In genomic region chr1:201984446-201984845, GRCh38 we compare ENCODE assay signal across 13 cellular contexts. TPM values are rescaled to one million over a fixed set of nuclear protein-coding genes. Genes with fewer than 3 reads are reported as not detected.
DNase-seq lines count a peak whose midpoint lies in the region; ATAC-seq, FAIRE-seq and TF ChIP-seq lines count a peak whose summit lies in the region.
"Had no signal": no experiment of that assay in that cellular context is flagged by ENCODE, and none has a peak within 500 bp of the region (broad histone marks: within the 10 kb centered on the region; RNA-seq: fewer than 3 reads in every experiment).

No MANE protein-coding gene starts in this region.

- H3K27ac ChIP-seq in VCaP (peak overlapping the region; percentile 91; the same call in 1 of the 2 replicates), keratinocyte (ENCODE audit: control insufficient read depth, insufficient read depth, low read length) (no peak overlapping the region), WERI-Rb-1 (no peak overlapping the region; the same call in 1 of the 2 replicates)

- peaks cover 23 to 28% of the 10 kb centered on the region in 2 donors for H3K4me1 Mint-ChIP-seq in natural killer cell
- H3K4me1 Mint-ChIP-seq in natural killer cell treated with Interleukin-12 subunit alpha and Interleukin-12 subunit beta and Interleukin-15 and Interleukin-18, amount 100 ng/mL, for 72 hours (ENCODE audit: low read depth in 2 of 2) = peaks cover 23 to 29% of the 10 kb centered on the region in 2 donors

- peak overlapping the region; percentile 38 for H3K4me2 ChIP-seq in keratinocyte (ENCODE audit: control insufficient read depth, extremely low read depth, insufficient read depth, low read depth, low read length)

- H3K36me3 ChIP-seq in keratinocyte (ENCODE audit: control insufficient read depth in 2 of 2, extremely low read depth in 1 of 2, insufficient read depth in 2 of 2, low read length in 2 of 2) (peaks cover 2 to 7% of the 10 kb centered on the region in 2 experiments), WERI-Rb-1 (peaks cover 48% of the 10 kb centered on the region)

- DNase-seq in natural killer cell = no peak
- DNase-seq in natural killer cell treated with Interleukin-12 subunit alpha and Interleukin-12 subunit beta and Interleukin-15 and Interleukin-18, amount 100 ng/mL, for 72 hours (ENCODE audit: low spot score) = no peak
- no peak for DNase-seq in keratinocyte (ENCODE audit: low read depth, low spot score)
- DNase-seq in WERI-Rb-1 = no peak
- no peak for DNase-seq in NCI-H510A treated with DMSO at 0.1 percent for 48 hours (lab: John Stamatoyannopoulos, UW)
- DNase-seq: AML-193, NCI-H1092 treated with DMSO at 0.1 percent for 48 hours, testis had no signal

- dilution Hi-C loops in keratinocyte (cut with MboI; ENCODE audit: extremely low pct_ligation_motif_present, low sequenced_read_pairs) = no loop called here

- no peak overlapping the region for H2AFZ ChIP-seq in keratinocyte (ENCODE audit: control insufficient read depth, low read length)

- H3K27me3 ChIP-seq in keratinocyte (ENCODE audit: control insufficient read depth, extremely low read depth, insufficient read depth, low read length) = no peaks in the 10 kb centered on the region
- H3K27me3 ChIP-seq in WERI-Rb-1 (ENCODE audit: insufficient read depth, low read depth, severe bottlenecking) = no peaks in the 10 kb centered on the region
- H3K27me3 ChIP-seq: ascending aorta, testis had no signal

- TF ChIP-seq CTCF in natural killer cell (IDR thresholded peaks at IDR 0.05) = no peak
- no peak for TF ChIP-seq CTCF in VCaP (conservative IDR thresholded peaks at IDR 0.05)
- TF ChIP-seq CTCF in keratinocyte (optimal IDR thresholded peaks at IDR 0.05 in 1 of 3, IDR thresholded peaks at IDR 0.05 in 1 of 3, conservative IDR thresholded peaks at IDR 0.05 in 1 of 3; ENCODE audit: extremely low read depth in 1 of 3, insufficient read depth in 2 of 3, low read length in 3 of 3) = no peak
- TF ChIP-seq CTCF in WERI-Rb-1 (IDR thresholded peaks at IDR 0.05; ENCODE audit: low read depth, low read length) = no peak

- H3K4me3 Mint-ChIP-seq in natural killer cell = peak overlapping the region; percentile 95
- H3K4me3 Mint-ChIP-seq in natural killer cell treated with Interleukin-12 subunit alpha and Interleukin-12 subunit beta and Interleukin-15 and Interleukin-18, amount 100 ng/mL, for 72 hours = no peak overlapping the region

- no peaks in the 10 kb centered on the region for H3K27me3 Mint-ChIP-seq in natural killer cell (ENCODE audit: low read depth in 2 of 2)
- H3K27me3 Mint-ChIP-seq in natural killer cell treated with Interleukin-12 subunit alpha and Interleukin-12 subunit beta and Interleukin-15 and Interleukin-18, amount 100 ng/mL, for 72 hours = no peaks in the 10 kb centered on the region

- H3K79me2 ChIP-seq in keratinocyte (ENCODE audit: control insufficient read depth, insufficient read depth, low read length) = peaks cover 39% of the 10 kb centered on the region

- no peaks in the 10 kb centered on the region for H4K20me1 ChIP-seq in keratinocyte (ENCODE audit: control insufficient read depth, extremely low read depth, insufficient read depth, low read length)

- intact Hi-C loops in natural killer cell (cut with micrococcal nuclease) = no loop called here

- no peaks in the 10 kb centered on the region for H3K36me3 Mint-ChIP-seq in natural killer cell
- H3K36me3 Mint-ChIP-seq in natural killer cell treated with Interleukin-12 subunit alpha and Interleukin-12 subunit beta and Interleukin-15 and Interleukin-18, amount 100 ng/mL, for 72 hours = no peaks in the 10 kb centered on the region

- peak overlapping the region; percentile 76 to 95 for H3K27ac Mint-ChIP-seq in natural killer cell
- peak overlapping the region in 1 of 2 donors; percentile 87 for H3K27ac Mint-ChIP-seq in natural killer cell treated with Interleukin-12 subunit alpha and Interleukin-12 subunit beta and Interleukin-15 and Interleukin-18, amount 100 ng/mL, for 72 hours

- FAIRE-seq in keratinocyte (lab: Jason Lieb, UNC) = no peak

- H3K9me1 ChIP-seq in keratinocyte (ENCODE audit: control insufficient read depth, extremely low read depth, insufficient read depth, low read length) = no peaks in the 10 kb centered on the region

- no peak for ATAC-seq in natural killer cell
- no peak for ATAC-seq in natural killer cell treated with Interleukin-12 subunit alpha and Interleukin-12 subunit beta and Interleukin-15 and Interleukin-18, amount 100 ng/mL, for 72 hours
- no peak for ATAC-seq in GM18909 (IDR thresholded peaks at IDR 0.05; ENCODE audit: poor library complexity, unreplicated experiment)
- ATAC-seq in GM21576 (IDR thresholded peaks at IDR 0.05; ENCODE audit: unreplicated experiment) = no peak

- H3K9me3 Mint-ChIP-seq in natural killer cell = no peaks in the 10 kb centered on the region
- H3K9me3 Mint-ChIP-seq in natural killer cell treated with Interleukin-12 subunit alpha and Interleukin-12 subunit beta and Interleukin-15 and Interleukin-18, amount 100 ng/mL, for 72 hours = no peaks in the 10 kb centered on the region

- no peak overlapping the region for H3K4me3 ChIP-seq in keratinocyte (ENCODE audit: control insufficient read depth in 2 of 3, extremely low read depth in 1 of 3, insufficient read depth in 2 of 3, low read depth in 1 of 3, low read length in 3 of 3)
- H3K4me3 ChIP-seq in WERI-Rb-1 (ENCODE audit: low read depth, low read length) = no peak overlapping the region
- H3K4me3 ChIP-seq: testis had no signal

- no peak overlapping the region for H3K9ac ChIP-seq in keratinocyte (ENCODE audit: control insufficient read depth, extremely low read depth, insufficient read depth, low read length)

- peaks cover 40% of the 10 kb centered on the region for H3K4me1 ChIP-seq in keratinocyte (ENCODE audit: control insufficient read depth, extremely low read depth, insufficient read depth, low read length)

- no peaks in the 10 kb centered on the region for H3K9me3 ChIP-seq in keratinocyte (ENCODE audit: control insufficient read depth, low read depth, low read length)
- peaks cover 4% of the 10 kb centered on the region for H3K9me3 ChIP-seq in WERI-Rb-1 (ENCODE audit: severe bottlenecking)
- H3K9me3 ChIP-seq: ascending aorta, testis had no signal

RNA-seq across cellular contexts. Expression of gene RNPEP, which starts 2.0 kb away (rescaled TPM):
- total RNA-seq in natural killer cell = 10 to 100 TPM; 46.1 to 50.2 (median 47.9) TPM
- 10 to 100 TPM; 50.1 to 54.3 TPM for total RNA-seq in natural killer cell treated with Interleukin-12 subunit alpha and Interleukin-12 subunit beta and Interleukin-15 and Interleukin-18, amount 100 ng/mL, for 72 hours
- 35.4 to 63.0 TPM (median 59.8 TPM) in 3 replicates for polyA plus RNA-seq in keratinocyte
- 32.3 TPM for polyA plus RNA-seq in keratinocyte (2011; ENCODE audit: low read depth)
- 46.5 and 51.2 TPM in 2 replicates for polyA plus RNA-seq in keratinocyte (2011; cell fraction: cytosol; rRNA removed)
- 71.9 and 75.9 TPM in 2 replicates for polyA plus RNA-seq in keratinocyte (2011; cell fraction: nucleus; rRNA removed)
- 66.8 and 71.1 TPM in 2 replicates for polyA plus RNA-seq in keratinocyte (2012; ENCODE audit: low replicate concordance)
- 53.5 to 133 TPM (median 56.0 TPM) in 3 replicates for polyA minus RNA-seq in keratinocyte
- polyA minus RNA-seq in keratinocyte (2011; cell fraction: cytosol; rRNA and poly(A)+ RNA removed) = 46.4 TPM
- 29.3 and 37.8 TPM in 2 replicates for polyA minus RNA-seq in keratinocyte (2011; cell fraction: nucleus; rRNA and poly(A)+ RNA removed)

RNA-seq across cellular contexts. Expression of gene ELF3, which starts 25.9 kb away (rescaled TPM):
- 1 to 10 TPM; 1.0 to 3.0 (median 2.0) TPM for total RNA-seq in natural killer cell
- total RNA-seq in natural killer cell treated with Interleukin-12 subunit alpha and Interleukin-12 subunit beta and Interleukin-15 and Interleukin-18, amount 100 ng/mL, for 72 hours = under 1 TPM; 0.84 to 0.98 TPM
- polyA plus RNA-seq in keratinocyte = 0.23 to 1.1 TPM (median 0.51 TPM) in 3 replicates
- 5.3 TPM for polyA plus RNA-seq in keratinocyte (2011; ENCODE audit: low read depth)
- 0.18 and 0.64 TPM in 2 replicates for polyA plus RNA-seq in keratinocyte (2011; cell fraction: cytosol; rRNA removed)
- polyA plus RNA-seq in keratinocyte (2011; cell fraction: nucleus; rRNA removed) = 2.2 and 3.1 TPM in 2 replicates
- polyA plus RNA-seq in keratinocyte (2012; ENCODE audit: low replicate concordance) = 0.28 and 10.7 TPM in 2 replicates
- 0.20 to 1.2 TPM (median 0.89 TPM) in 3 replicates for polyA minus RNA-seq in keratinocyte
- 1.9 TPM for polyA minus RNA-seq in keratinocyte (2011; cell fraction: cytosol; rRNA and poly(A)+ RNA removed)
- polyA minus RNA-seq in keratinocyte (2011; cell fraction: nucleus; rRNA and poly(A)+ RNA removed) = 1.2 TPM in 2 replicates

RNA-seq across cellular contexts. Expression of gene TIMM17A, which starts 29.1 kb away (rescaled TPM):
- total RNA-seq in natural killer cell = 10 to 100 TPM; 48.7 to 53.9 (median 51.8) TPM
- 10 to 100 TPM; 81.5 to 89.5 TPM for total RNA-seq in natural killer cell treated with Interleukin-12 subunit alpha and Interleukin-12 subunit beta and Interleukin-15 and Interleukin-18, amount 100 ng/mL, for 72 hours
- polyA plus RNA-seq in keratinocyte = 72.5 to 116 TPM (median 102 TPM) in 3 replicates
- polyA plus RNA-seq in keratinocyte (2011; ENCODE audit: low read depth) = 29.4 TPM
- polyA plus RNA-seq in keratinocyte (2011; cell fraction: cytosol; rRNA removed) = 66.3 and 111 TPM in 2 replicates
- 48.0 and 65.9 TPM in 2 replicates for polyA plus RNA-seq in keratinocyte (2011; cell fraction: nucleus; rRNA removed)
- polyA plus RNA-seq in keratinocyte (2012; ENCODE audit: low replicate concordance) = 58.3 and 79.9 TPM in 2 replicates
- polyA minus RNA-seq in keratinocyte = 25.1 to 36.6 TPM (median 34.0 TPM) in 3 replicates
- polyA minus RNA-seq in keratinocyte (2011; cell fraction: cytosol; rRNA and poly(A)+ RNA removed) = 28.6 TPM
- polyA minus RNA-seq in keratinocyte (2011; cell fraction: nucleus; rRNA and poly(A)+ RNA removed) = 17.3 and 31.0 TPM in 2 replicates

RNA-seq across cellular contexts. Expression of gene LMOD1, which starts 38.1 kb away (rescaled TPM):
- not detected for total RNA-seq in natural killer cell
- total RNA-seq in natural killer cell treated with Interleukin-12 subunit alpha and Interleukin-12 subunit beta and Interleukin-15 and Interleukin-18, amount 100 ng/mL, for 72 hours = not detected
- 0.01 TPM in 1 of 3 replicates, not detected in the others for polyA plus RNA-seq in keratinocyte
- not detected for polyA plus RNA-seq in keratinocyte (2011; ENCODE audit: low read depth)
- 0.04 and 0.05 TPM in 2 replicates for polyA plus RNA-seq in keratinocyte (2011; cell fraction: cytosol; rRNA removed)
- 0.04 and 0.08 TPM in 2 replicates for polyA plus RNA-seq in keratinocyte (2011; cell fraction: nucleus; rRNA removed)
- 0.08 TPM in 1 of 2 replicates, not detected in the other for polyA plus RNA-seq in keratinocyte (2012; ENCODE audit: low replicate concordance)
- not detected in 3 replicates for polyA minus RNA-seq in keratinocyte
- polyA minus RNA-seq in keratinocyte (2011; cell fraction: cytosol; rRNA and poly(A)+ RNA removed) = not detected
- polyA minus RNA-seq in keratinocyte (2011; cell fraction: nucleus; rRNA and poly(A)+ RNA removed) = not detected in 2 replicates
- total RNA-seq: lung microvascular endothelial cell had no signal
